In the genomic region with DNA sequence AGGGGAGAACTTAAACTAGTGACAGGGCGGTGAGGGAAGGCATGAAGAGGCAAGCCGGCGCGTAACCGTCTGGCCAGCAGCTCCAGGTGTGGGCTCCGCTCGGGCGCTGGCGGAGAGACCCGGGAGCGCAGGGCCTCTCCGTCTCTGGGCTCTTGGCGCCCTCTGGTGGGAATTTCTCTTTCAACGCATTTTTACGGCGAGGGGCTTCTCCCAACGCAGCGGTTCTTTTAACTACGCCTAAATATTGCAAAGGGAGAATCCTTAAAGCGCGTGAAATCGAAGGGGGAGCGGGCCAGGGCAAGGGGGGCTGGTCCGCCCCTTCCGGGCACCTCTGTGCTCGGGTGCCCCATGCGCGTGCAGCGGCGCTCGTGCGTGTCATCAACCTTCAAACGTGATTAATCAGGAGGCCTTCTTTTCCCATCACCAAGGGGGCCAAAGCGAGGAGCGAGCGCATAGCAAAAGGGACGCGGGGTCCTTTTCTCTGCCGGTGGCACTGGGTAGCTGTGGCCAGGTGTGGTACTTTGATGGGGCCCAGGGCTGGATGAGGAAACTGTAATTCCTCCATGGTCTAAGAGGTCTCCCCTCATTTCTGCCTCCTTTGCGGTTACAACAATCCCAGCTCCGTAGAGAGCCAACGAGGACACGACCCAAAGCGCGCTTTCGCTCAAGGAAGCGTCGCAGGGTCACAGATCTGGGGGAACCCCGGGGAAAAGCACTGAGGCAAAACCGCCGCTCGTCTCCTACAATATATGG, we compare ENCODE assay signal across 8 cellular contexts. TPM values are rescaled to one million over a fixed set of nuclear protein-coding genes. Genes with fewer than 3 reads are reported as not detected.
A peak's percentile ranks its signal among the peaks of the same experiment; 100 is the strongest.
DNase-seq lines count a peak whose midpoint lies in the region; TF ChIP-seq lines count a peak whose summit lies in the region.

No MANE protein-coding gene starts in this region.

- H3K4me1 Mint-ChIP-seq in nephron: peaks cover 57% of the 10 kb centered on the region

- H3K27ac ChIP-seq in esophagus muscularis mucosa (replicated peaks in 1 of 4) (no peak overlapping the region), temporal lobe (ENCODE audit: low read depth, low read length) (peak overlapping the region; percentile 4)

- no peak overlapping the region for H3K27ac Mint-ChIP-seq in nephron

- peaks cover 57 to 71% (median 68%) of the 10 kb centered on the region in 4 donors for H3K4me1 ChIP-seq in esophagus muscularis mucosa

- peaks cover 10 to 86% (median 77%) of the 10 kb centered on the region in 4 donors for H3K27me3 ChIP-seq in esophagus muscularis mucosa

- intact Hi-C loops in esophagus muscularis mucosa (cut with DNase I): loop anchor here (2.0 kb wide), 2 partner anchors 407 to 447 kb away; no protein-coding TSS in a partner anchor

- H3K27me3 Mint-ChIP-seq in nephron (ENCODE audit: low read depth): peaks cover 99% of the 10 kb centered on the region

- DNase-seq in EL: peak; percentile 53
- peak in 61 of 76 experiments; percentile 3 to 72 (median 50) for DNase-seq in HUDEP-2 (lab: John Stamatoyannopoulos, UW; ENCODE audit: unreplicated experiment in 76 of 76)
- peak; percentile 40 for DNase-seq in NOMO-1 treated with dmso at 0.1 percent for 144 hours (lab: John Stamatoyannopoulos, UW; ENCODE audit: unreplicated experiment)
- peak; percentile 41 for DNase-seq in activated T-cell treated with anti-CD3 and anti-CD28 coated beads for 1 hour (ENCODE audit: low read depth)
- peak; percentile 91 for DNase-seq in esophagus muscularis mucosa (ENCODE audit: extremely low spot score)
- DNase-seq in OCI-M2 (lab: John Stamatoyannopoulos, UW; ENCODE audit: unreplicated experiment): no peak

- no peak for TF ChIP-seq POLR2A in esophagus muscularis mucosa (IDR thresholded peaks at IDR 0.05; ENCODE audit: low read depth)

- under 1% methylated on average over 50 of the region's 52 CpGs for WGBS in esophagus muscularis mucosa

- H3K36me3 Mint-ChIP-seq in nephron (ENCODE audit: low read depth): no peaks in the 10 kb centered on the region

- no peaks in the 10 kb centered on the region for H3K9me3 ChIP-seq in esophagus muscularis mucosa

- H3K9me3 Mint-ChIP-seq in nephron: no peaks in the 10 kb centered on the region

- TF ChIP-seq CTCF in esophagus muscularis mucosa (IDR thresholded peaks at IDR 0.05) (peak; percentile 59 to 82 (median 70)), nephron (IDR thresholded peaks at IDR 0.05; ENCODE audit: unreplicated experiment in 3 of 3) (peak; percentile 78 to 90 (median 87))

- TF ChIP-seq EP300 in esophagus muscularis mucosa (IDR thresholded peaks at IDR 0.05): no peak

- peak overlapping the region; percentile 80 to 84 (median 83) for H3K4me3 Mint-ChIP-seq in nephron

- H3K36me3 ChIP-seq in esophagus muscularis mucosa: no peaks in the 10 kb centered on the region

- H3K4me3 ChIP-seq in esophagus muscularis mucosa: peak overlapping the region; percentile 43 to 58 (median 50)

RNA-seq across cellular contexts. Expression of gene GAD1, which starts 0.8 kb away (rescaled TPM):
- total RNA-seq in esophagus muscularis mucosa: not detected
- total RNA-seq in temporal lobe: 78.2 TPM

RNA-seq across cellular contexts. Expression of gene ERICH2, which starts 45.7 kb away (rescaled TPM):
- 1 to 10 TPM in 1 of 4 donors, not detected in 3; 1.7 TPM for total RNA-seq in esophagus muscularis mucosa
- not detected for total RNA-seq in temporal lobe

Comparison
In these comparisons a context has a peak if more than half of its experiments do, and no peak if none do; other contexts are left out.
1. RNA of gene GAD1, which starts 0.8 kb away (total RNA-seq): 78.2 TPM in temporal lobe (single experiment); not detected in esophagus muscularis mucosa; every median in the first group is over 10 times any median in the second.